Comparison of ENCODE assay signal across 18 cellular contexts in the genomic region with DNA sequence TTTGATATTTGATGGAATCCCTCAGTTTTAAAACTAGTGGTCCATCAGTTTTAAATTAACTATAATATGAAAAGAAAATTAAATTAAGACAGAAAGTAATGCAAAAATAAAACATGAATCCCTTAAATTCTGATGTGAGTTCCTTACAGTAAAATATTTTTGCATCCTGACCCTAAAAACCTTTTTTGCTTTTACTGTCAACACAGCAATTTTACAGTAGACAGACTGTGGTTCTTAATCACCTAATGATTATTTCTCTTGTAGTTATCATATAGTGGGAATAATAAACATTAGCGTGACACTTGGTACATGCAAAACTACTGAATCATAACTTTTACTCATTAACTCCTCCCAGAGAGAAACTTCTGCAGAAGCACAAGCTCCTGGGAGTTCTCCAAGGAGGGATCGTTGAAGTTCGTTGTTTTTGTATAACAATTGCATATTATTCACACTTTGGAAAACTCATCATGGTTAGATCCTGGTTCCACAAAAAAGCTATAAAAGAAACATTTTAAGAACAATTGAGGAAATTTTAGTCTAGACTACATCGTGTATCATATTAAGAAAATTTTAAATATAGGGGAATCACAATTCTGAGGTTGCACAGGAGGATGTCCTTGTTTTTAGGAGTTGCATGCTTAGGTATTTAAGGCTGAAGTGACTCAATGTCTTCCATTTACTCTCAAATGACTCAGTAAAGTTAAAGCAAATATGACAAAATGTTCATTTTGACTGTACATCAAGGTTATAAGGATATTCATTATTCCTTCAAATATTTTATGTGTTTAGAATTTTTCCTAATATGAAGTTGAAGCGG.
DNase-seq lines count a peak whose midpoint lies in the region; ATAC-seq and TF ChIP-seq lines count a peak whose summit lies in the region.
"Had no signal": no experiment of that assay in that cellular context is flagged by ENCODE, and none has a peak within 500 bp of the region (broad histone marks: within the 10 kb centered on the region; RNA-seq: fewer than 3 reads in every experiment).

No MANE protein-coding gene starts in this region.

- H3K36me3 Mint-ChIP-seq in activated T-cell treated with anti-CD3 and anti-CD28 coated beads, Interleukin-2, amount 50 U/mL, for 72 hours (ENCODE audit: insufficient read depth in 2 of 2) = peaks cover 6 to 23% of the 10 kb centered on the region in 2 donors
- peaks cover 36% of the 10 kb centered on the region for H3K36me3 Mint-ChIP-seq in activated T-cell treated with anti-CD3 and anti-CD28 coated beads, Interleukin-2, amount 50 U/mL, for 4 hours (ENCODE audit: insufficient read depth)
- H3K36me3 Mint-ChIP-seq in T-helper 17 cell (ENCODE audit: low read depth) = peaks cover 14% of the 10 kb centered on the region

- peak overlapping the region; percentile 78 for H3K4me2 ChIP-seq in smooth muscle cell

- H3K27me3 Mint-ChIP-seq in activated T-cell treated with anti-CD3 and anti-CD28 coated beads, Interleukin-2, amount 50 U/mL, for 72 hours (ENCODE audit: low read depth) = no peaks in the 10 kb centered on the region
- H3K27me3 Mint-ChIP-seq in activated T-cell treated with anti-CD3 and anti-CD28 coated beads, Interleukin-2, amount 50 U/mL, for 4 hours (ENCODE audit: low read depth) = no peaks in the 10 kb centered on the region
- H3K27me3 Mint-ChIP-seq in T-helper 17 cell = no peaks in the 10 kb centered on the region
- H3K27me3 Mint-ChIP-seq: activated naive CD8-positive, alpha-beta T cell treated with anti-CD3 and anti-CD28 coated beads, Interleukin-2, amount 10 ng/mL, durations not matched to agents 7 days and 5 days had no signal

- peaks cover 22% of the 10 kb centered on the region for H3F3A ChIP-seq in smooth muscle cell (ENCODE audit: low read depth)

- peaks cover 30% of the 10 kb centered on the region for H3K4me1 Mint-ChIP-seq in activated T-cell treated with anti-CD3 and anti-CD28 coated beads, Interleukin-2, amount 50 U/mL, for 72 hours (ENCODE audit: low read depth)
- H3K4me1 Mint-ChIP-seq in activated T-cell treated with anti-CD3 and anti-CD28 coated beads, Interleukin-2, amount 50 U/mL, for 4 hours (ENCODE audit: low read depth) = peaks cover 6% of the 10 kb centered on the region
- peaks cover 13% of the 10 kb centered on the region for H3K4me1 Mint-ChIP-seq in T-helper 17 cell

- H3K4me3 ChIP-seq in smooth muscle cell (no peak overlapping the region), BE2C (ENCODE audit: low read depth, low read length) (no peak overlapping the region)
- H3K4me3 ChIP-seq: coronary artery, lower lobe of right lung had no signal

- H3K27ac ChIP-seq in foreskin keratinocyte (no peak overlapping the region), smooth muscle cell (ENCODE audit: low read depth) (peak overlapping the region; percentile 90)
- H3K27ac ChIP-seq: lower lobe of right lung had no signal

- H3K4me1 ChIP-seq in foreskin keratinocyte (no peaks in the 10 kb centered on the region), smooth muscle cell (ENCODE audit: low read depth) (peaks cover 24% of the 10 kb centered on the region), BE2C (peaks cover 5% of the 10 kb centered on the region; the same call in 1 of the 2 replicates)
- H3K4me1 ChIP-seq: lower lobe of right lung had no signal

- H3K4me3 Mint-ChIP-seq in activated T-cell treated with anti-CD3 and anti-CD28 coated beads, Interleukin-2, amount 50 U/mL, for 72 hours = no peak overlapping the region
- no peak overlapping the region for H3K4me3 Mint-ChIP-seq in activated T-cell treated with anti-CD3 and anti-CD28 coated beads, Interleukin-2, amount 50 U/mL, for 4 hours
- no peak overlapping the region for H3K4me3 Mint-ChIP-seq in T-helper 17 cell
- H3K4me3 Mint-ChIP-seq: activated naive CD8-positive, alpha-beta T cell treated with anti-CD3 and anti-CD28 coated beads, Interleukin-2, amount 10 ng/mL, durations not matched to agents 7 days and 5 days had no signal

- H4K20me1 ChIP-seq in smooth muscle cell (ENCODE audit: low read depth) = no peaks in the 10 kb centered on the region

- no peaks in the 10 kb centered on the region for H3K9me3 Mint-ChIP-seq in activated T-cell treated with anti-CD3 and anti-CD28 coated beads, Interleukin-2, amount 50 U/mL, for 72 hours
- H3K9me3 Mint-ChIP-seq in activated T-cell treated with anti-CD3 and anti-CD28 coated beads, Interleukin-2, amount 50 U/mL, for 4 hours = no peaks in the 10 kb centered on the region
- H3K9me3 Mint-ChIP-seq: activated naive CD8-positive, alpha-beta T cell treated with anti-CD3 and anti-CD28 coated beads, Interleukin-2, amount 10 ng/mL, durations not matched to agents 7 days and 5 days had no signal

- peak overlapping the region; percentile 91 for H3K27ac Mint-ChIP-seq in activated T-cell treated with anti-CD3 and anti-CD28 coated beads, Interleukin-2, amount 50 U/mL, for 72 hours
- H3K27ac Mint-ChIP-seq in T-helper 17 cell = peak overlapping the region; percentile 54
- H3K27ac Mint-ChIP-seq: activated naive CD8-positive, alpha-beta T cell treated with anti-CD3 and anti-CD28 coated beads, Interleukin-2, amount 10 ng/mL, durations not matched to agents 7 days and 5 days had no signal

- TF ChIP-seq CTCF in foreskin keratinocyte (conservative IDR thresholded peaks at IDR 0.05) = no peak
- TF ChIP-seq CTCF in smooth muscle cell (IDR thresholded peaks at IDR 0.05; ENCODE audit: borderline replicate concordance, insufficient read depth, poor library complexity, severe bottlenecking) = no peak
- no peak for TF ChIP-seq CTCF in BE2C (IDR thresholded peaks at IDR 0.05; ENCODE audit: low read depth, low read length)

- no peak overlapping the region for H2AFZ ChIP-seq in smooth muscle cell (ENCODE audit: low read depth)

- no peaks in the 10 kb centered on the region for H3K79me2 ChIP-seq in smooth muscle cell (ENCODE audit: low read depth)

- H3K9ac ChIP-seq in smooth muscle cell (ENCODE audit: low read depth) = peak overlapping the region; percentile 42

- no peaks in the 10 kb centered on the region for H3K27me3 ChIP-seq in foreskin keratinocyte
- no peaks in the 10 kb centered on the region for H3K27me3 ChIP-seq in smooth muscle cell (ENCODE audit: low read depth)
- H3K27me3 ChIP-seq in BE2C = no peaks in the 10 kb centered on the region

- WGBS in smooth muscle cell (ENCODE audit: low lambda C conversion rate) = 42% methylated on average over 5 of the region's 5 CpGs

- DNase-seq in activated T-cell treated with anti-CD3 and anti-CD28 coated beads, Interleukin-2, amount 50 U/mL, for 72 hours = no peak
- DNase-seq in activated T-cell treated with anti-CD3 and anti-CD28 coated beads, Interleukin-2, amount 50 U/mL, for 4 hours = no peak
- DNase-seq in T-helper 17 cell (no peak), foreskin keratinocyte (no peak), smooth muscle cell (lab: John Stamatoyannopoulos, UW; ENCODE audit: unreplicated experiment) (no peak), BE2C (no peak)
- DNase-seq: ACHN; activated naive CD8-positive, alpha-beta T cell treated with anti-CD3 and anti-CD28 coated beads, Interleukin-2, amount 10 ng/mL, durations not matched to agents 7 days and 5 days; lower lobe of right lung; NCI-H2081; NCI-H69; RPMI8226; small intestine; T-helper 2 cell had no signal

- H3K9me3 ChIP-seq in T-helper 17 cell (ENCODE audit: control insufficient read depth, low read length, poor library complexity, severe bottlenecking) = no peaks in the 10 kb centered on the region
- no peaks in the 10 kb centered on the region for H3K9me3 ChIP-seq in smooth muscle cell (replicated peaks; ENCODE audit: low read depth)
- H3K9me3 ChIP-seq in BE2C = no peaks in the 10 kb centered on the region
- H3K9me3 ChIP-seq: lower lobe of right lung had no signal

- peak in 1 of 2 donors; percentile 52 for ATAC-seq in activated T-cell treated with anti-CD3 and anti-CD28 coated beads, Interleukin-2, amount 50 U/mL, for 72 hours (replicated peaks in 1 of 2)
- ATAC-seq in activated T-cell treated with anti-CD3 and anti-CD28 coated beads, Interleukin-2, amount 50 U/mL, for 4 hours = no peak
- ATAC-seq in T-helper 17 cell (no peak), foreskin keratinocyte (peak; percentile 25), GM19395 (IDR thresholded peaks at IDR 0.05; ENCODE audit: unreplicated experiment) (no peak), HG03135 (IDR thresholded peaks at IDR 0.05; ENCODE audit: unreplicated experiment) (no peak)
- ATAC-seq: esophagus mucosa, lower lobe of right lung had no signal

- no peaks in the 10 kb centered on the region for H3K36me3 ChIP-seq in smooth muscle cell (ENCODE audit: low read depth)
- no peaks in the 10 kb centered on the region for H3K36me3 ChIP-seq in BE2C
